Comparison of ENCODE assay signal across 23 cellular contexts in the genomic region with DNA sequence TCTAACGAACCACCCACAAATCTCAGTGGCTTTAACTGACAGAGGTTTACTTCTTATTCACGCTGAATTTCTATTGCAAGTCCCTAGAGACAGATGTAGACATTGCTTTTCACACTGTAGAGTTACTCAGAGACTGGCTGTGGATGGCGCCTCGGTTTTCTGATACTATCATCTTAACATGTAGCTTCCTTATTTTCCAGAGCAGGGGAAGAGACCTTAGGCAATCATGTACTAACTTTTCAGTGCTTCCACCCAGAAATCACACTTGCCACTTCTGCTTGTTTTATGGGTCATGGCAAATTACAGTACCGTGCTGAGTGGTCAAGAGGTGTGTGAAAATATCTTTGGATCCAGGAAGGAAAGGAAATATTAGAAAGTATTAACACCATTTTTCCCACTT.
DNase-seq lines count a peak whose midpoint lies in the region; ATAC-seq, FAIRE-seq and TF ChIP-seq lines count a peak whose summit lies in the region.
"Had no signal": no experiment of that assay in that cellular context is flagged by ENCODE, and none has a peak within 500 bp of the region (broad histone marks: within the 10 kb centered on the region; RNA-seq: fewer than 3 reads in every experiment).

No MANE protein-coding gene starts in this region.

- H3K27me3 Mint-ChIP-seq in activated T-helper 17 cell treated with anti-CD3 and anti-CD28 coated beads, Interleukin-2, amount 50 U/mL, for 72 hours = no peaks in the 10 kb centered on the region

- no peak overlapping the region for H3K27ac Mint-ChIP-seq in activated T-helper 17 cell treated with anti-CD3 and anti-CD28 coated beads, Interleukin-2, amount 50 U/mL, for 72 hours

- H3K36me3 Mint-ChIP-seq in activated T-helper 17 cell treated with anti-CD3 and anti-CD28 coated beads, Interleukin-2, amount 50 U/mL, for 72 hours (ENCODE audit: low read depth) = no peaks in the 10 kb centered on the region

- 70% methylated on average over 5 of the region's 5 CpGs for WGBS in right lobe of liver (ENCODE audit: insufficient coverage, low coverage, low lambda C conversion rate, missing lambda C conversion rate)
- WGBS in HepG2 (ENCODE audit: low lambda C conversion rate) = 26% methylated on average over 5 of the region's 5 CpGs

- BruUV-seq in HepG2 (replicated peaks; lab: Mats Ljungman, UMichigan) = no TSS peak

- H3K9me3 Mint-ChIP-seq in activated T-helper 17 cell treated with anti-CD3 and anti-CD28 coated beads, Interleukin-2, amount 50 U/mL, for 72 hours = no peaks in the 10 kb centered on the region

- in situ Hi-C loops in HepG2 (cut with HindIII; ENCODE audit: extremely low pct_ligation_motif_present, low pct_unique_long_range_greater_than_20kb) = no loop called here

- H3K79me2 ChIP-seq in HepG2 (ENCODE audit: insufficient read depth, low read length) = no peaks in the 10 kb centered on the region

- intact Hi-C loops in right lobe of liver (cut with DNase I) = no loop called here
- intact Hi-C loops in HepG2 (cut with micrococcal nuclease; ENCODE audit: unreplicated experiment) = no loop called here
- intact Hi-C loops in uterus (cut with DNase I; ENCODE audit: low total_unique reads) = no loop called here

- H3K4me3 Mint-ChIP-seq in activated T-helper 17 cell treated with anti-CD3 and anti-CD28 coated beads, Interleukin-2, amount 50 U/mL, for 72 hours = no peak overlapping the region

- H3K4me3 ChIP-seq in right lobe of liver = no peak overlapping the region
- H3K4me3 ChIP-seq in HepG2 (replicated peaks in 1 of 3; ENCODE audit: insufficient read depth in 1 of 3, low read depth in 2 of 3, low read length in 3 of 3) = no peak overlapping the region
- no peak overlapping the region for H3K4me3 ChIP-seq in uterus
- H3K4me3 ChIP-seq: A549, MG63, SK-N-MC had no signal

- DNase-seq in right lobe of liver (no peak), HepG2 (ENCODE audit: low spot score) (no peak), SKM-1 (lab: John Stamatoyannopoulos, UW; ENCODE audit: unreplicated experiment) (peak; percentile 23), medulla oblongata (ENCODE audit: extremely low spot score) (peak; percentile 48), uterus (no peak)
- no peak for DNase-seq in activated CD4-positive, alpha-beta T cell treated with anti-CD3 and anti-CD28 coated beads for 4 hours
- DNase-seq: COR-L47; EL; H7; IMR-90; Karpas-422; MG63; NCI-H1417 treated with DMSO at 0.1 percent for 48 hours; NCI-H1930; NCI-H446; NCI-H69; NK-92 treated with Interleukin-12 subunit alpha and Interleukin-12 subunit beta, amount 100 ng/mL, for 24 hours had no signal

- no peak overlapping the region for H2AFZ ChIP-seq in HepG2 (ENCODE audit: low read length)

- TF ChIP-seq POLR2A in right lobe of liver (IDR thresholded peaks at IDR 0.05) (no peak), HepG2 (IDR thresholded peaks at IDR 0.05; ENCODE audit: insufficient read depth in 1 of 2, low read depth in 2 of 2, low read length in 2 of 2) (no peak), uterus (IDR thresholded peaks at IDR 0.05) (no peak)

- TF ChIP-seq CTCF in right lobe of liver (IDR thresholded peaks at IDR 0.05) (no peak), HepG2 (CRISPR knock-in tag; IDR thresholded peaks at IDR 0.05) (no peak), uterus (IDR thresholded peaks at IDR 0.05) (no peak)

- no peak for FAIRE-seq in HepG2 (lab: Jason Lieb, UNC)
- FAIRE-seq: A549, GM19239 had no signal

- TF ChIP-seq RAD21 in HepG2 (CRISPR knock-in tag; IDR thresholded peaks at IDR 0.05) = no peak

- H4K20me1 ChIP-seq in HepG2 (ENCODE audit: insufficient read depth, low read length) = no peaks in the 10 kb centered on the region

- H3K27ac ChIP-seq in right lobe of liver (no peak overlapping the region), HepG2 (ENCODE audit: extremely low read length, insufficient read depth, low read length) (no peak overlapping the region), uterus (no peak overlapping the region)
- H3K27ac ChIP-seq: A549, SK-N-MC had no signal

- no peak for TF ChIP-seq EP300 in HepG2 (IDR thresholded peaks at IDR 0.05; ENCODE audit: low read depth in 2 of 2, low read length in 2 of 2)
- TF ChIP-seq EP300 in HepG2 (CRISPR knock-in tag; IDR thresholded peaks at IDR 0.05; ENCODE audit: borderline replicate concordance) = no peak

- H3K4me1 ChIP-seq in right lobe of liver = no peaks in the 10 kb centered on the region
- H3K4me1 ChIP-seq in HepG2 (ENCODE audit: insufficient read depth, low read length) = no peaks in the 10 kb centered on the region
- H3K4me1 ChIP-seq in uterus = no peaks in the 10 kb centered on the region
- H3K4me1 ChIP-seq: A549 had no signal

- CTCF ChIA-PET in HepG2 (lab: Yijun Ruan, JAX; ENCODE audit: low intra/inter-chr PET ratio, low total read pairs) = no interaction called here

- H3K9me3 ChIP-seq in right lobe of liver (no peaks in the 10 kb centered on the region), HepG2 (ENCODE audit: low read length) (no peaks in the 10 kb centered on the region), uterus (no peaks in the 10 kb centered on the region)
- H3K9me3 ChIP-seq: A549, MG63 had no signal

- ATAC-seq in right lobe of liver (peak; percentile 40 to 56 (median 44)), HepG2 (no peak), GM21447 (IDR thresholded peaks at IDR 0.05; ENCODE audit: unreplicated experiment) (no peak)
- ATAC-seq in activated T-helper 17 cell treated with anti-CD3 and anti-CD28 coated beads, Interleukin-2, amount 50 U/mL, for 72 hours (replicated peaks) = no peak
- ATAC-seq: A549, Panc1 had no signal

- H3K4me1 Mint-ChIP-seq in activated T-helper 17 cell treated with anti-CD3 and anti-CD28 coated beads, Interleukin-2, amount 50 U/mL, for 72 hours = no peaks in the 10 kb centered on the region

- no peaks in the 10 kb centered on the region for H3K36me3 ChIP-seq in right lobe of liver
- no peaks in the 10 kb centered on the region for H3K36me3 ChIP-seq in HepG2 (replicated peaks in 1 of 2; ENCODE audit: control insufficient read depth in 1 of 2, insufficient read depth in 2 of 2, low read length in 2 of 2)
- H3K36me3 ChIP-seq in uterus = no peaks in the 10 kb centered on the region
- H3K36me3 ChIP-seq: MG63 had no signal

- H3K4me2 ChIP-seq in HepG2 (ENCODE audit: low read depth, low read length) = no peak overlapping the region
- H3K4me2 ChIP-seq: A549 had no signal

- POLR2A ChIA-PET in HepG2 (lab: Yijun Ruan, JAX) = no interaction called here

- H3K27me3 ChIP-seq in right lobe of liver (no peaks in the 10 kb centered on the region), HepG2 (ENCODE audit: control insufficient read depth in 1 of 2, insufficient read depth in 2 of 2, low read length in 2 of 2) (no peaks in the 10 kb centered on the region), uterus (no peaks in the 10 kb centered on the region)
- H3K27me3 ChIP-seq: MG63 had no signal

- H3K9ac ChIP-seq in HepG2 (ENCODE audit: insufficient read depth, low read depth, low read length) = no peak overlapping the region

TF ChIP-seq in HepG2, 621 proteins besides CTCF, POLR2A, EP300 and RAD21 (continues in another document):
- TF ChIP-seq CREBL2 (CRISPR knock-in tag; IDR thresholded peaks at IDR 0.05; ENCODE audit: borderline replicate concordance) (no peak), ZNF674 (CRISPR knock-in tag; IDR thresholded peaks at IDR 0.05; ENCODE audit: low read depth) (no peak), FOXA3 (CRISPR knock-in tag; IDR thresholded peaks at IDR 0.05) (no peak), ZNF451 (CRISPR knock-in tag; IDR thresholded peaks at IDR 0.05) (no peak), CSRNP2 (CRISPR knock-in tag; conservative IDR thresholded peaks at IDR 0.05; ENCODE audit: low read depth) (no peak), NFE2 (CRISPR knock-in tag; IDR thresholded peaks at IDR 0.05) (no peak), KAT8 (CRISPR knock-in tag; IDR thresholded peaks at IDR 0.05) (no peak), NAIF1 (CRISPR knock-in tag; IDR thresholded peaks at IDR 0.05; ENCODE audit: borderline replicate concordance) (no peak), ATM (IDR thresholded peaks at IDR 0.05; ENCODE audit: borderline replicate concordance) (no peak), AGO2 (optimal IDR thresholded peaks at IDR 0.05; ENCODE audit: low read depth, low read length) (no peak), ZKSCAN8 (CRISPR knock-in tag; IDR thresholded peaks at IDR 0.05; ENCODE audit: borderline replicate concordance) (no peak), MEF2D (CRISPR knock-in tag; IDR thresholded peaks at IDR 0.05) (no peak), ZNF83 (CRISPR knock-in tag; IDR thresholded peaks at IDR 0.05; ENCODE audit: borderline replicate concordance) (no peak), ATF5 (CRISPR knock-in tag; IDR thresholded peaks at IDR 0.05; ENCODE audit: low read depth) (no peak)
- TF ChIP-seq, protein P1, sequence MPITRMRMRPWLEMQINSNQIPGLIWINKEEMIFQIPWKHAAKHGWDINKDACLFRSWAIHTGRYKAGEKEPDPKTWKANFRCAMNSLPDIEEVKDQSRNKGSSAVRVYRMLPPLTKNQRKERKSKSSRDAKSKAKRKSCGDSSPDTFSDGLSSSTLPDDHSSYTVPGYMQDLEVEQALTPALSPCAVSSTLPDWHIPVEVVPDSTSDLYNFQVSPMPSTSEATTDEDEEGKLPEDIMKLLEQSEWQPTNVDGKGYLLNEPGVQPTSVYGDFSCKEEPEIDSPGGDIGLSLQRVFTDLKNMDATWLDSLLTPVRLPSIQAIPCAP (CRISPR knock-in tag; IDR thresholded peaks at IDR 0.05; ENCODE audit: low read depth) = no peak

Comparison
In these comparisons a context has a peak if more than half of its experiments do, and no peak if none do; other contexts are left out.
1. ATAC-seq: peak in right lobe of liver (4 of 4); none in HepG2 (single experiment), activated T-helper 17 cell treated with anti-CD3 and anti-CD28 coated beads, Interleukin-2, amount 50 U/mL, for 72 hours (single experiment) and GM21447 (single experiment).
2. DNase-seq: peak in SKM-1 (single experiment) and medulla oblongata (single experiment); none in right lobe of liver (0 of 3), HepG2 (single experiment), uterus (0 of 2) and activated CD4-positive, alpha-beta T cell treated with anti-CD3 and anti-CD28 coated beads for 4 hours (0 of 2).